Comparison of ENCODE assay signal across 9 cellular contexts in genomic region chr11:128772814-128773213, GRCh38.
DNase-seq lines count a peak whose midpoint lies in the region; ATAC-seq, FAIRE-seq and TF ChIP-seq lines count a peak whose summit lies in the region.
"Had no signal": no experiment of that assay in that cellular context is flagged by ENCODE, and none has a peak within 500 bp of the region (broad histone marks: within the 10 kb centered on the region; RNA-seq: fewer than 3 reads in every experiment).

No MANE protein-coding gene starts in this region.

- peaks cover 49% of the 10 kb centered on the region for H3K36me3 Mint-ChIP-seq in CD4-positive, CD25-positive, alpha-beta regulatory T cell

- H3K27ac Mint-ChIP-seq in CD4-positive, CD25-positive, alpha-beta regulatory T cell = peak overlapping the region; percentile 66 to 75 (median 68)

- H3K36me3 ChIP-seq in CD4-positive, CD25-positive, alpha-beta regulatory T cell (ENCODE audit: control insufficient read depth, insufficient read depth, low read length) = peaks cover 94% of the 10 kb centered on the region
- H3K36me3 ChIP-seq in OCI-LY7 (ENCODE audit: insufficient read depth, low read length) = peaks cover 95% of the 10 kb centered on the region
- H3K36me3 ChIP-seq in pancreas = no peaks in the 10 kb centered on the region
- H3K36me3 ChIP-seq in testis (ENCODE audit: low read depth, missing control alignments) = no peaks in the 10 kb centered on the region
- H3K36me3 ChIP-seq in SJCRH30 = no peaks in the 10 kb centered on the region

- no peak for FAIRE-seq in pancreas (lab: Jason Lieb, UNC)
- FAIRE-seq in urothelium cell line (lab: Jason Lieb, UNC) = no peak

- no peaks in the 10 kb centered on the region for H4K20me1 ChIP-seq in OCI-LY7 (ENCODE audit: insufficient read depth, low read length)

- ATAC-seq in CD4-positive, CD25-positive, alpha-beta regulatory T cell (ENCODE audit: low read depth in 2 of 2) = no peak
- ATAC-seq in pancreas = peak; percentile 25 to 53 (median 40)
- no peak for ATAC-seq in HG03139 (IDR thresholded peaks at IDR 0.05; ENCODE audit: unreplicated experiment)

- H3K4me3 Mint-ChIP-seq in CD4-positive, CD25-positive, alpha-beta regulatory T cell = peak overlapping the region in 2 of 4 donors; percentile 26 to 56

- H3K27ac ChIP-seq in CD4-positive, CD25-positive, alpha-beta regulatory T cell (ENCODE audit: insufficient read depth, low read length, poor library complexity, severe bottlenecking) = no peak overlapping the region
- H3K27ac ChIP-seq in OCI-LY7 (ENCODE audit: low read depth, low read length, poor library complexity, severe bottlenecking) (no peak overlapping the region), pancreas (no peak overlapping the region), testis (no peak overlapping the region), SJCRH30 (no peak overlapping the region)

- no peak overlapping the region for H3K4me3 ChIP-seq in CD4-positive, CD25-positive, alpha-beta regulatory T cell (ENCODE audit: low read depth, low read length)
- no peak overlapping the region for H3K4me3 ChIP-seq in OCI-LY7 (ENCODE audit: low read depth, low read length, poor library complexity, severe bottlenecking)
- no peak overlapping the region for H3K4me3 ChIP-seq in pancreas
- no peak overlapping the region for H3K4me3 ChIP-seq in testis
- no peak overlapping the region for H3K4me3 ChIP-seq in SJCRH30

- TF ChIP-seq CTCF in OCI-LY7 (conservative IDR thresholded peaks at IDR 0.05; ENCODE audit: low read length) = no peak
- no peak for TF ChIP-seq CTCF in pancreas (IDR thresholded peaks at IDR 0.05)
- TF ChIP-seq CTCF in testis (IDR thresholded peaks at IDR 0.05) = no peak

- intact Hi-C loops in OCI-LY7 (cut with micrococcal nuclease; ENCODE audit: unreplicated experiment) (no loop called here), pancreas (cut with DNase I) (no loop called here), testis (cut with DNase I; ENCODE audit: low total_unique reads) (no loop called here)

- POLR2A ChIA-PET in OCI-LY7 (lab: Charles Lee) = interaction anchor here (0.6 to 1.1 kb wide), 5 partner anchors 14 to 56 kb away, joined by 3 to 4 read pairs (median 3); no protein-coding TSS in a partner anchor

- no peak overlapping the region for H2AFZ ChIP-seq in OCI-LY7 (ENCODE audit: low read length)

- H3K4me1 Mint-ChIP-seq in CD4-positive, CD25-positive, alpha-beta regulatory T cell = peaks cover 15 to 55% (median 29%) of the 10 kb centered on the region in 4 donors

- H3K4me1 ChIP-seq in CD4-positive, CD25-positive, alpha-beta regulatory T cell (ENCODE audit: control insufficient read depth, insufficient read depth, low read length, poor library complexity, severe bottlenecking) = peaks cover 19% of the 10 kb centered on the region
- H3K4me1 ChIP-seq in OCI-LY7 (ENCODE audit: insufficient read depth, low read length, poor library complexity, severe bottlenecking) (peaks cover 21% of the 10 kb centered on the region), pancreas (peaks cover 0 to 7% (median 0%) of the 10 kb centered on the region in 3 donors), testis (peaks cover 4% of the 10 kb centered on the region), SJCRH30 (no peaks in the 10 kb centered on the region; the same call in 1 of the 2 replicates)

- peak in 1 of 3 donors; percentile 50 for DNase-seq in CD4-positive, CD25-positive, alpha-beta regulatory T cell
- DNase-seq in OCI-LY7 (ENCODE audit: low spot score) (peak; percentile 71), pancreas (peak; percentile 30 to 77 (median 54)), testis (no peak), SJCRH30 (no peak), urothelium cell line (ENCODE audit: low spot score) (no peak)
- peak; percentile 32 for DNase-seq in activated naive CD4-positive, alpha-beta T cell treated with anti-CD3 and anti-CD28 coated beads, Interleukin-2, amount 50 U/mL, for 16 hours
- DNase-seq: mammary epithelial cell had no signal

- CTCF ChIA-PET in OCI-LY7 (lab: Charles Lee; ENCODE audit: unreplicated experiment) = interaction anchor here (0.6 kb wide), 1 partner anchor 30 kb away, joined by 3 read pairs; no protein-coding TSS in a partner anchor

- no peaks in the 10 kb centered on the region for H3K9me2 ChIP-seq in OCI-LY7 (ENCODE audit: insufficient read depth, low read length)

- no peaks in the 10 kb centered on the region for H3K27me3 Mint-ChIP-seq in CD4-positive, CD25-positive, alpha-beta regulatory T cell

- BruUV-seq in OCI-LY7 (replicated peaks; lab: Mats Ljungman, UMichigan) = no TSS peak

- WGBS in pancreas, 2 donors = 55 to 56% methylated on average over 12 of the region's 12 CpGs
- 71 to 73% methylated on average over 12 of the region's 12 CpGs for WGBS in testis, 2 donors

- no peaks in the 10 kb centered on the region for H3K9me3 ChIP-seq in CD4-positive, CD25-positive, alpha-beta regulatory T cell (ENCODE audit: control insufficient read depth in 2 of 2, low read length in 2 of 2)
- H3K9me3 ChIP-seq in OCI-LY7 (ENCODE audit: low read length) (no peaks in the 10 kb centered on the region), pancreas (no peaks in the 10 kb centered on the region), testis (no peaks in the 10 kb centered on the region), SJCRH30 (replicated peaks) (no peaks in the 10 kb centered on the region)

- peak overlapping the region; percentile 38 for H3K4me2 ChIP-seq in OCI-LY7 (ENCODE audit: low read length)

- no peaks in the 10 kb centered on the region for H3K27me3 ChIP-seq in CD4-positive, CD25-positive, alpha-beta regulatory T cell (ENCODE audit: control insufficient read depth, insufficient read depth, low read length)
- no peaks in the 10 kb centered on the region for H3K27me3 ChIP-seq in pancreas
- H3K27me3 ChIP-seq in testis = no peaks in the 10 kb centered on the region
- H3K27me3 ChIP-seq in SJCRH30 = no peaks in the 10 kb centered on the region

- no peaks in the 10 kb centered on the region for H3K79me2 ChIP-seq in OCI-LY7 (ENCODE audit: insufficient read depth, low read depth, low read length)

- TF ChIP-seq POLR2A in testis (IDR thresholded peaks at IDR 0.05) = no peak

- no peaks in the 10 kb centered on the region for H3K9me3 Mint-ChIP-seq in CD4-positive, CD25-positive, alpha-beta regulatory T cell

Comparison
In these comparisons a context has a peak if more than half of its experiments do, and no peak if none do; other contexts are left out.
1. ATAC-seq: peak in pancreas (4 of 4); none in CD4-positive, CD25-positive, alpha-beta regulatory T cell (0 of 2) and HG03139 (single experiment).
2. DNase-seq: peak in OCI-LY7 (single experiment), activated naive CD4-positive, alpha-beta T cell treated with anti-CD3 and anti-CD28 coated beads, Interleukin-2, amount 50 U/mL, for 16 hours (single experiment) and pancreas (6 of 6); none in testis (single experiment), SJCRH30 (0 of 2) and urothelium cell line (single experiment).